In genomic region chr1:149887456-149888159, GRCh38 we compare ENCODE assay signal across 8 cellular contexts. TPM values are rescaled to one million over a fixed set of nuclear protein-coding genes. Genes with fewer than 3 reads are reported as not detected.
A peak's percentile ranks its signal among the peaks of the same experiment; 100 is the strongest.
DNase-seq lines count a peak whose midpoint lies in the region; TF ChIP-seq lines count a peak whose summit lies in the region.

No MANE protein-coding gene starts in this region.

- TF ChIP-seq CTCF in RWPE1 (conservative IDR thresholded peaks at IDR 0.05; ENCODE audit: low read depth) (no peak), fibroblast of villous mesenchyme (IDR thresholded peaks at IDR 0.05; ENCODE audit: insufficient read depth, low read depth, low read length) (no peak), nephron progenitor cell (IDR thresholded peaks at IDR 0.05) (no peak), stomach (IDR thresholded peaks at IDR 0.05) (no peak)

- H3K27ac ChIP-seq in RWPE1 = peak overlapping the region; percentile 99
- peak overlapping the region; percentile 94 to 100 (median 100) for H3K27ac ChIP-seq in stomach

- POLR2A ChIA-PET in RWPE1 (lab: Yijun Ruan, JAX; ENCODE audit: low non-redundant PET) = interaction anchor here (1.0 to 2.2 kb wide), 3 partner anchors 12 to 50 kb away, joined by 3 to 8 read pairs (median 7); partner anchors contain the start of gene BOLA1

- TF ChIP-seq EP300 in stomach (IDR thresholded peaks at IDR 0.05) = no peak

- no peaks in the 10 kb centered on the region for H3K36me3 ChIP-seq in stomach

- no peaks in the 10 kb centered on the region for H3K9me3 Mint-ChIP-seq in activated T-helper 2 cell treated with anti-CD3 and anti-CD28 coated beads, Interferon-gamma antibody, Interleukin-2, Interleukin-4, amounts not matched to agents 10 μg/mL and 5 μg/mL and 100 μg/mL, durations not matched to agents 14 hours and 24 hours and 36 hours
- H3K9me3 Mint-ChIP-seq in nephron progenitor cell = no peaks in the 10 kb centered on the region

- H3K27me3 ChIP-seq in stomach = no peaks in the 10 kb centered on the region

- H3K9me3 ChIP-seq in stomach = no peaks in the 10 kb centered on the region

- intact Hi-C loops in activated T-helper 2 cell treated with anti-CD3 and anti-CD28 coated beads, Interferon-gamma antibody, Interleukin-2, Interleukin-4, amounts not matched to agents 10 μg/mL and 5 μg/mL and 100 μg/mL, durations not matched to agents 14 hours and 24 hours and 36 hours (cut with micrococcal nuclease) = loop anchor here (1.0 to 10.0 kb wide), 3 partner anchors 12 to 1397 kb away; partner anchors contain the start of genes BOLA1 and ZNF687
- intact Hi-C loops in stomach (cut with DNase I; ENCODE audit: low total_unique reads) = no loop called here

- H3K4me1 ChIP-seq in stomach = peaks cover 18 to 34% (median 25%) of the 10 kb centered on the region in 4 donors

- CTCF ChIA-PET in RWPE1 (lab: Yijun Ruan, JAX) = interaction anchor here (0.7 to 1.8 kb wide), 3 partner anchors 9 to 299 kb away, joined by 3 to 5 read pairs (median 3); no protein-coding TSS in a partner anchor

- peaks cover 6% of the 10 kb centered on the region for H3K4me1 Mint-ChIP-seq in activated T-helper 2 cell treated with anti-CD3 and anti-CD28 coated beads, Interferon-gamma antibody, Interleukin-2, Interleukin-4, amounts not matched to agents 10 μg/mL and 5 μg/mL and 100 μg/mL, durations not matched to agents 14 hours and 24 hours and 36 hours (ENCODE audit: low read depth)
- H3K4me1 Mint-ChIP-seq in nephron progenitor cell = peaks cover 5% of the 10 kb centered on the region

- DNase-seq in ELF-1 (ENCODE audit: low read depth, low spot score) (peak; percentile 98), H4 (ENCODE audit: low spot score) (peak; percentile 98), LoVo (ENCODE audit: low spot score) (peak; percentile 97), RWPE1 (ENCODE audit: low spot score) (peak; percentile 93), fibroblast of villous mesenchyme (ENCODE audit: low read depth) (peak; percentile 100), nephron progenitor cell (peak; percentile 66), stomach (peak; percentile 82)
- peak; percentile 82 for DNase-seq in activated T-helper 2 cell treated with anti-CD3 and anti-CD28 coated beads, Interferon-gamma antibody, Interleukin-2, Interleukin-4, amounts not matched to agents 10 μg/mL and 5 μg/mL and 100 μg/mL, durations not matched to agents 14 hours and 24 hours and 36 hours (ENCODE audit: low spot score)

- TF ChIP-seq POLR2A in stomach (IDR thresholded peaks at IDR 0.05) = peak in 1 of 4 donors; percentile 92

- H3K4me3 Mint-ChIP-seq in activated T-helper 2 cell treated with anti-CD3 and anti-CD28 coated beads, Interferon-gamma antibody, Interleukin-2, Interleukin-4, amounts not matched to agents 10 μg/mL and 5 μg/mL and 100 μg/mL, durations not matched to agents 14 hours and 24 hours and 36 hours (ENCODE audit: low read depth) = no peak overlapping the region
- no peak overlapping the region for H3K4me3 Mint-ChIP-seq in nephron progenitor cell

- WGBS in stomach, 5 donors = 0 to 1% (median 0%) methylated on average over 35 to 46 of the region's 46 CpGs

- H3K4me3 ChIP-seq in fibroblast of villous mesenchyme (ENCODE audit: low read depth, low read length) = peak overlapping the region; percentile 86
- peak overlapping the region; percentile 48 to 74 (median 58) for H3K4me3 ChIP-seq in stomach

- no peak overlapping the region for H3K27ac Mint-ChIP-seq in activated T-helper 2 cell treated with anti-CD3 and anti-CD28 coated beads, Interferon-gamma antibody, Interleukin-2, Interleukin-4, amounts not matched to agents 10 μg/mL and 5 μg/mL and 100 μg/mL, durations not matched to agents 14 hours and 24 hours and 36 hours
- H3K27ac Mint-ChIP-seq in nephron progenitor cell = no peak overlapping the region

- no peaks in the 10 kb centered on the region for H3K27me3 Mint-ChIP-seq in activated T-helper 2 cell treated with anti-CD3 and anti-CD28 coated beads, Interferon-gamma antibody, Interleukin-2, Interleukin-4, amounts not matched to agents 10 μg/mL and 5 μg/mL and 100 μg/mL, durations not matched to agents 14 hours and 24 hours and 36 hours (ENCODE audit: low read depth)
- peaks cover 4% of the 10 kb centered on the region for H3K27me3 Mint-ChIP-seq in nephron progenitor cell (ENCODE audit: low read depth, poor library complexity)

- no peaks in the 10 kb centered on the region for H3K36me3 Mint-ChIP-seq in activated T-helper 2 cell treated with anti-CD3 and anti-CD28 coated beads, Interferon-gamma antibody, Interleukin-2, Interleukin-4, amounts not matched to agents 10 μg/mL and 5 μg/mL and 100 μg/mL, durations not matched to agents 14 hours and 24 hours and 36 hours (ENCODE audit: low read depth)
- no peaks in the 10 kb centered on the region for H3K36me3 Mint-ChIP-seq in nephron progenitor cell (ENCODE audit: low read depth)

RNA-seq across cellular contexts. Expression of gene BOLA1, which starts 11.8 kb away (rescaled TPM):
- 2.9 and 3.0 TPM in 2 replicates for total RNA-seq in H4 (2014; rRNA removed; shearing (Covaris generic))
- 23.6 and 26.6 TPM in 2 replicates for total RNA-seq in activated T-helper 2 cell treated with anti-CD3 and anti-CD28 coated beads, Interferon-gamma antibody, Interleukin-2, Interleukin-4, amounts not matched to agents 10 μg/mL and 5 μg/mL and 100 μg/mL, durations not matched to agents 14 hours and 24 hours and 36 hours
- total RNA-seq in fibroblast of villous mesenchyme = 6.5 and 9.0 TPM in 2 replicates
- total RNA-seq in stomach = 10 to 100 TPM in 4 of 5 donors, 1 to 10 TPM in 1; 2.9 to 48.4 (median 13.8) TPM
- polyA plus RNA-seq in stomach = 10 to 100 TPM; 31.0 to 48.7 (median 32.9) TPM

RNA-seq across cellular contexts. Expression of gene SV2A, which starts 30.0 kb away (rescaled TPM):
- 16.4 and 18.1 TPM in 2 replicates for total RNA-seq in H4 (2014; rRNA removed; shearing (Covaris generic))
- total RNA-seq in activated T-helper 2 cell treated with anti-CD3 and anti-CD28 coated beads, Interferon-gamma antibody, Interleukin-2, Interleukin-4, amounts not matched to agents 10 μg/mL and 5 μg/mL and 100 μg/mL, durations not matched to agents 14 hours and 24 hours and 36 hours = 17.9 and 18.4 TPM in 2 replicates
- total RNA-seq in fibroblast of villous mesenchyme (19.4 and 25.8 TPM in 2 replicates), stomach (1 to 10 TPM in 3 of 5 donors, under 1 TPM in 1, not detected in 1; 0.58 to 4.6 (median 2.3) TPM)
- polyA plus RNA-seq in stomach = 1 to 10 TPM in 1 of 3 donors, under 1 TPM in 2; 0.46 to 1.4 (median 1.00) TPM

RNA-seq across cellular contexts. Expression of gene SF3B4, which starts 40.0 kb away (rescaled TPM):
- total RNA-seq in H4 (2014; rRNA removed; shearing (Covaris generic)) = 19.2 and 38.0 TPM in 2 replicates
- total RNA-seq in activated T-helper 2 cell treated with anti-CD3 and anti-CD28 coated beads, Interferon-gamma antibody, Interleukin-2, Interleukin-4, amounts not matched to agents 10 μg/mL and 5 μg/mL and 100 μg/mL, durations not matched to agents 14 hours and 24 hours and 36 hours = 109 and 113 TPM in 2 replicates
- total RNA-seq in fibroblast of villous mesenchyme (13.5 and 16.4 TPM in 2 replicates), stomach (10 to 100 TPM in 4 of 5 donors, 1 to 10 TPM in 1; 9.4 to 36.5 (median 19.3) TPM)
- polyA plus RNA-seq in stomach = 10 to 100 TPM; 23.3 to 31.7 (median 30.5) TPM

RNA-seq across cellular contexts. Expression of gene MTMR11, which starts 49.1 kb away (rescaled TPM):
- total RNA-seq in H4 (2014; rRNA removed; shearing (Covaris generic)) = 2.6 and 2.9 TPM in 2 replicates
- 5.2 and 5.5 TPM in 2 replicates for total RNA-seq in activated T-helper 2 cell treated with anti-CD3 and anti-CD28 coated beads, Interferon-gamma antibody, Interleukin-2, Interleukin-4, amounts not matched to agents 10 μg/mL and 5 μg/mL and 100 μg/mL, durations not matched to agents 14 hours and 24 hours and 36 hours
- total RNA-seq in fibroblast of villous mesenchyme (7.8 and 8.4 TPM in 2 replicates), stomach (100 to 1,000 TPM in 1 of 5 donors, 10 to 100 TPM in 2, 1 to 10 TPM in 2; 3.6 to 169 (median 22.2) TPM)
- polyA plus RNA-seq in stomach = 1 to 10 TPM; 3.5 to 6.9 (median 6.4) TPM

Comparison
In these comparisons a context has a peak if more than half of its experiments do, and no peak if none do; other contexts are left out.
1. Peak in every context shown above with its lines: DNase-seq, H3K4me3 ChIP-seq and H3K27ac ChIP-seq.